2 cellular contexts compared by ENCODE assay signal in the genomic region with DNA sequence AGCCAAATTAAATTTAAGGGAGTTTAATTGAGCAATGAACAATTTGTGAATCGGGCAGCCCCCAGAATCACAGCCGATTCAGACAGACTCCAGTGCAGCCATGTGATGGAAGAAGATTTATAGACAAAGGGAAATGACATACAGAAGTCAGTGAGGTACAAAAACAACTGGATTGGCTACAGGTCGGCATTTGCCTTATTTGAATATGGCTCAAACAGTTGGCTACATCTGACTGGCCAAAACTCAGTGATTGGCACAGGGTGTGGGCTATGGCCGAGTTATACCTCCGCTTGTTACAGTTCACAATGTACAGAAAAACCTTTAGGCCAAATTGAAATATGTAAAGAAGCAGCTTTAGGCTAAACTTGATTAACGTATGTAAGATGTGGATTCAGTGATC.
TF ChIP-seq lines count a peak whose summit lies in the region.

No MANE protein-coding gene starts in this region.

TF ChIP-seq in HepG2, 621 proteins besides CTCF, POLR2A, EP300 and RAD21:
- TF ChIP-seq, protein P1, sequence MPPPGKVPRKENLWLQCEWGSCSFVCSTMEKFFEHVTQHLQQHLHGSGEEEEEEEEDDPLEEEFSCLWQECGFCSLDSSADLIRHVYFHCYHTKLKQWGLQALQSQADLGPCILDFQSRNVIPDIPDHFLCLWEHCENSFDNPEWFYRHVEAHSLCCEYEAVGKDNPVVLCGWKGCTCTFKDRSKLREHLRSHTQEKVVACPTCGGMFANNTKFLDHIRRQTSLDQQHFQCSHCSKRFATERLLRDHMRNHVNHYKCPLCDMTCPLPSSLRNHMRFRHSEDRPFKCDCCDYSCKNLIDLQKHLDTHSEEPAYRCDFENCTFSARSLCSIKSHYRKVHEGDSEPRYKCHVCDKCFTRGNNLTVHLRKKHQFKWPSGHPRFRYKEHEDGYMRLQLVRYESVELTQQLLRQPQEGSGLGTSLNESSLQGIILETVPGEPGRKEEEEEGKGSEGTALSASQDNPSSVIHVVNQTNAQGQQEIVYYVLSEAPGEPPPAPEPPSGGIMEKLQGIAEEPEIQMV (CRISPR knock-in tag; IDR thresholded peaks at IDR 0.05; ENCODE audit: low read depth) = no peak
- TF ChIP-seq, protein P2, sequence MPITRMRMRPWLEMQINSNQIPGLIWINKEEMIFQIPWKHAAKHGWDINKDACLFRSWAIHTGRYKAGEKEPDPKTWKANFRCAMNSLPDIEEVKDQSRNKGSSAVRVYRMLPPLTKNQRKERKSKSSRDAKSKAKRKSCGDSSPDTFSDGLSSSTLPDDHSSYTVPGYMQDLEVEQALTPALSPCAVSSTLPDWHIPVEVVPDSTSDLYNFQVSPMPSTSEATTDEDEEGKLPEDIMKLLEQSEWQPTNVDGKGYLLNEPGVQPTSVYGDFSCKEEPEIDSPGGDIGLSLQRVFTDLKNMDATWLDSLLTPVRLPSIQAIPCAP (CRISPR knock-in tag; IDR thresholded peaks at IDR 0.05; ENCODE audit: low read depth) = no peak
- TF ChIP-seq ZNF558 (CRISPR knock-in tag; IDR thresholded peaks at IDR 0.05; ENCODE audit: borderline replicate concordance) (no peak), CBX5 (CRISPR knock-in tag; IDR thresholded peaks at IDR 0.05; ENCODE audit: borderline replicate concordance) (no peak), FOXA3 (CRISPR knock-in tag; IDR thresholded peaks at IDR 0.05) (no peak), CENPX (CRISPR knock-in tag; IDR thresholded peaks at IDR 0.05) (no peak), ZNF564 (CRISPR knock-in tag; IDR thresholded peaks at IDR 0.05) (no peak), SSRP1 (CRISPR knock-in tag; IDR thresholded peaks at IDR 0.05) (no peak), REPIN1 (CRISPR knock-in tag; IDR thresholded peaks at IDR 0.05; ENCODE audit: borderline replicate concordance, low read depth) (no peak), MAFG (CRISPR knock-in tag; IDR thresholded peaks at IDR 0.05) (no peak), NFYC (CRISPR knock-in tag; IDR thresholded peaks at IDR 0.05) (no peak), ZNF350 (CRISPR knock-in tag; IDR thresholded peaks at IDR 0.05; ENCODE audit: borderline replicate concordance, low read depth) (no peak), ZNF205 (CRISPR knock-in tag; IDR thresholded peaks at IDR 0.05) (no peak), ZFP62 (CRISPR knock-in tag; IDR thresholded peaks at IDR 0.05) (no peak), REL (CRISPR knock-in tag; conservative IDR thresholded peaks at IDR 0.05) (no peak), MYNN (CRISPR knock-in tag; IDR thresholded peaks at IDR 0.05; ENCODE audit: low read depth) (no peak), JUN (CRISPR knock-in tag; IDR thresholded peaks at IDR 0.05) (no peak)
- TF ChIP-seq, protein P3, sequence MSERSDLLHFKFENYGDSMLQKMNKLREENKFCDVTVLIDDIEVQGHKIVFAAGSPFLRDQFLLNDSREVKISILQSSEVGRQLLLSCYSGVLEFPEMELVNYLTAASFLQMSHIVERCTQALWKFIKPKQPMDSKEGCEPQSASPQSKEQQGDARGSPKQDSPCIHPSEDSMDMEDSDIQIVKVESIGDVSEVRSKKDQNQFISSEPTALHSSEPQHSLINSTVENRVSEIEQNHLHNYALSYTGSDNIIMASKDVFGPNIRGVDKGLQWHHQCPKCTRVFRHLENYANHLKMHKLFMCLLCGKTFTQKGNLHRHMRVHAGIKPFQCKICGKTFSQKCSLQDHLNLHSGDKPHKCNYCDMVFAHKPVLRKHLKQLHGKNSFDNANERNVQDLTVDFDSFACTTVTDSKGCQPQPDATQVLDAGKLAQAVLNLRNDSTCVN (CRISPR knock-in tag; IDR thresholded peaks at IDR 0.05; ENCODE audit: borderline replicate concordance) = no peak
- TF ChIP-seq, protein P4, sequence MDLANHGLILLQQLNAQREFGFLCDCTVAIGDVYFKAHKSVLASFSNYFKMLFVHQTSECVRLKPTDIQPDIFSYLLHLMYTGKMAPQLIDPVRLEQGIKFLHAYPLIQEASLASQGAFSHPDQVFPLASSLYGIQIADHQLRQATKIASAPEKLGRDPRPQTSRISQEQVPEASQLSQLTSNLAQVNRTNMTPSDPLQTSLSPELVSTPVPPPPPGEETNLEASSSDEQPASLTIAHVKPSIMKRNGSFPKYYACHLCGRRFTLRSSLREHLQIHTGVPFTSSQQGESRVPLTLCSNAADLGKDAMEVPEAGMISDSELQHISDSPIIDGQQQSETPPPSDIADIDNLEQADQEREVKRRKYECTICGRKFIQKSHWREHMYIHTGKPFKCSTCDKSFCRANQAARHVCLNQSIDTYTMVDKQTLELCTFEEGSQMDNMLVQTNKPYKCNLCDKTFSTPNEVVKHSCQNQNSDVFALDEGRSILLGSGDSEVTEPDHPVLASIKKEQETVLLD (CRISPR knock-in tag; IDR thresholded peaks at IDR 0.05; ENCODE audit: low read depth) = no peak
- TF ChIP-seq, protein P5, sequence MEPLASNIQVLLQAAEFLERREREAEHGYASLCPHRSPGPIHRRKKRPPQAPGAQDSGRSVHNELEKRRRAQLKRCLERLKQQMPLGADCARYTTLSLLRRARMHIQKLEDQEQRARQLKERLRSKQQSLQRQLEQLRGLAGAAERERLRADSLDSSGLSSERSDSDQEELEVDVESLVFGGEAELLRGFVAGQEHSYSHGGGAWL (CRISPR knock-in tag; IDR thresholded peaks at IDR 0.05) = no peak

TF ChIP-seq in endothelial cell of umbilical vein, 7 proteins besides CTCF, POLR2A, EP300 and RAD21:
- TF ChIP-seq GATA2 (IDR thresholded peaks at IDR 0.05; ENCODE audit: insufficient read depth, insufficient read length, low read depth, low read length) (no peak), POLR2AphosphoS5 (IDR thresholded peaks at IDR 0.05; ENCODE audit: insufficient read depth, low read depth, low read length) (no peak), JUN (IDR thresholded peaks at IDR 0.05; ENCODE audit: borderline replicate concordance, insufficient read depth, insufficient read length, low read depth) (no peak), EZH2 (IDR thresholded peaks at IDR 0.05; ENCODE audit: borderline replicate concordance, low read depth, low read length, severe bottlenecking) (no peak), MYC (IDR thresholded peaks at IDR 0.05; ENCODE audit: low read depth, low read length) (no peak), FOS (IDR thresholded peaks at IDR 0.05; ENCODE audit: borderline replicate concordance, insufficient read depth, low read length) (no peak)
- TF ChIP-seq, protein P6, sequence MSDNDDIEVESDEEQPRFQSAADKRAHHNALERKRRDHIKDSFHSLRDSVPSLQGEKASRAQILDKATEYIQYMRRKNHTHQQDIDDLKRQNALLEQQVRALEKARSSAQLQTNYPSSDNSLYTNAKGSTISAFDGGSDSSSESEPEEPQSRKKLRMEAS (IDR thresholded peaks at IDR 0.05; ENCODE audit: insufficient read depth, insufficient read length) = no peak
